1 cellular context compared by ENCODE assay signal in the genomic region with DNA sequence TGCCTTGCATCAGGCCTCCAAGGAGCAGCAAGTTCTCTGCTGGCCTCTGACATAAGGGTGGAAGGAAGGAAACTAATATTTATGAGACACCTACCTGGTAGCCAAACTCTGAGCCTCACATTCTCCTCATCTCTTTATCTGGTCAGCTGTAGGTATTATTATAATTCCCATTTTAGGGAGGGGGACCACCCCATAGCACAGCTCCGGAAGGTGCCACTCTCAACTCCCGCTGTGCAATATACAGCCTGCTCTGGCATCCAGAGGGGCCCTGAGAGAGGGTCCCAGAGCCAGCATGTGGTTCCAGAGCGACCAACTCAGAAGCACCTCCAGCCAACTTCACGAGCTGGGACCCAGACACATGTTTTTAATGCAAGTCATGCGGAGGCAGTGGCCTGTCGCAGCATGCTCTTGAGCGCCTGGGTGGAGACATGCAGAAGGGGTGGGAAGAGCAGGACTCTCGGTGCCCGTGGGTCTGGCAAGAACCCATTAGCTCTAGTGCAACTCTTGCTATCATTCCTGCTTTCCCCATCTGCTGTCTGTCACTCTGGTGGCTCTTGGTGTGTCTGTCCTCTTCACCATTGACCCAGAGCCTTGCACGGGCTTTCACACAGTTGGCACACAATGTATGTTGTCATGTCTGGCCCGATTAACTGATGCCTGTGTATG.
TF ChIP-seq lines count a peak whose summit lies in the region.

No MANE protein-coding gene starts in this region.

TF ChIP-seq in K562, 482 proteins besides CTCF, POLR2A, EP300 and RAD21 (continued from another document and continues in another):
- TF ChIP-seq, protein P1, sequence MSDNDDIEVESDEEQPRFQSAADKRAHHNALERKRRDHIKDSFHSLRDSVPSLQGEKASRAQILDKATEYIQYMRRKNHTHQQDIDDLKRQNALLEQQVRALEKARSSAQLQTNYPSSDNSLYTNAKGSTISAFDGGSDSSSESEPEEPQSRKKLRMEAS (CRISPR knock-in tag; IDR thresholded peaks at IDR 0.05): peak; percentile 96
- TF ChIP-seq TFAM (CRISPR knock-in tag; conservative IDR thresholded peaks at IDR 0.05) (no peak), ZKSCAN3 (CRISPR knock-in tag; IDR thresholded peaks at IDR 0.05) (no peak), PHB (CRISPR knock-in tag; IDR thresholded peaks at IDR 0.05) (no peak), ZNF134 (CRISPR knock-in tag; conservative IDR thresholded peaks at IDR 0.05) (no peak), TSHZ1 (CRISPR knock-in tag; IDR thresholded peaks at IDR 0.05) (no peak), ETV6 (IDR thresholded peaks at IDR 0.05; ENCODE audit: borderline replicate concordance in 1 of 2, low read depth in 2 of 2, low read length in 1 of 2) (no peak), ETV6 (CRISPR knock-in tag; IDR thresholded peaks at IDR 0.05; ENCODE audit: borderline replicate concordance) (no peak), THRAP3 (IDR thresholded peaks at IDR 0.05; ENCODE audit: borderline replicate concordance) (no peak), ZNF436 (CRISPR knock-in tag; IDR thresholded peaks at IDR 0.05) (no peak), HDAC2 (IDR thresholded peaks at IDR 0.05) (no peak), CC2D1A (IDR thresholded peaks at IDR 0.05) (no peak), GTF2B (IDR thresholded peaks at IDR 0.05; ENCODE audit: extremely low read depth, insufficient read length) (no peak), SAFB2 (IDR thresholded peaks at IDR 0.05; ENCODE audit: borderline replicate concordance, low read depth, low read length, severe bottlenecking) (no peak), ZC3H11A (IDR thresholded peaks at IDR 0.05; ENCODE audit: low read depth, low read length) (no peak), NFE2 (IDR thresholded peaks at IDR 0.05; ENCODE audit: low read depth) (peak; percentile 93), ZNF407 (IDR thresholded peaks at IDR 0.05; ENCODE audit: low read depth) (no peak), FOXJ3 (CRISPR knock-in tag; IDR thresholded peaks at IDR 0.05) (no peak), ZNF830 (CRISPR knock-in tag; IDR thresholded peaks at IDR 0.05) (no peak), CREB3 (tag; conservative IDR thresholded peaks at IDR 0.05; ENCODE audit: low read depth) (peak; percentile 62), SNIP1 (IDR thresholded peaks at IDR 0.05; ENCODE audit: low read depth) (no peak), BACH1 (tag; IDR thresholded peaks at IDR 0.05) (no peak), SNAPC5 (CRISPR knock-in tag; IDR thresholded peaks at IDR 0.05) (no peak), FOXM1 (IDR thresholded peaks at IDR 0.05; ENCODE audit: low read depth) (no peak), FOXM1 (CRISPR knock-in tag; IDR thresholded peaks at IDR 0.05; ENCODE audit: low read depth) (no peak), HDAC8 (tag; IDR thresholded peaks at IDR 0.05) (no peak)
- TF ChIP-seq, protein P2, sequence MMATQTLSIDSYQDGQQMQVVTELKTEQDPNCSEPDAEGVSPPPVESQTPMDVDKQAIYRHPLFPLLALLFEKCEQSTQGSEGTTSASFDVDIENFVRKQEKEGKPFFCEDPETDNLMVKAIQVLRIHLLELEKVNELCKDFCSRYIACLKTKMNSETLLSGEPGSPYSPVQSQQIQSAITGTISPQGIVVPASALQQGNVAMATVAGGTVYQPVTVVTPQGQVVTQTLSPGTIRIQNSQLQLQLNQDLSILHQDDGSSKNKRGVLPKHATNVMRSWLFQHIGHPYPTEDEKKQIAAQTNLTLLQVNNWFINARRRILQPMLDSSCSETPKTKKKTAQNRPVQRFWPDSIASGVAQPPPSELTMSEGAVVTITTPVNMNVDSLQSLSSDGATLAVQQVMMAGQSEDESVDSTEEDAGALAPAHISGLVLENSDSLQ (IDR thresholded peaks at IDR 0.05): peak; percentile 29; the same call in 1 of the 2 replicates
- TF ChIP-seq, protein P3, sequence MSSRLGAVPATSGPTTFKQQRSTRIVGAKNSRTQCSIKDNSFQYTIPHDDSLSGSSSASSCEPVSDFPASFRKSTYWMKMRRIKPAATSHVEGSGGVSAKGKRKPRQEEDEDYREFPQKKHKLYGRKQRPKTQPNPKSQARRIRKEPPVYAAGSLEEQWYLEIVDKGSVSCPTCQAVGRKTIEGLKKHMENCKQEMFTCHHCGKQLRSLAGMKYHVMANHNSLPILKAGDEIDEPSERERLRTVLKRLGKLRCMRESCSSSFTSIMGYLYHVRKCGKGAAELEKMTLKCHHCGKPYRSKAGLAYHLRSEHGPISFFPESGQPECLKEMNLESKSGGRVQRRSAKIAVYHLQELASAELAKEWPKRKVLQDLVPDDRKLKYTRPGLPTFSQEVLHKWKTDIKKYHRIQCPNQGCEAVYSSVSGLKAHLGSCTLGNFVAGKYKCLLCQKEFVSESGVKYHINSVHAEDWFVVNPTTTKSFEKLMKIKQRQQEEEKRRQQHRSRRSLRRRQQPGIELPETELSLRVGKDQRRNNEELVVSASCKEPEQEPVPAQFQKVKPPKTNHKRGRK (tag; IDR thresholded peaks at IDR 0.05): no peak
- TF ChIP-seq, protein P4, sequence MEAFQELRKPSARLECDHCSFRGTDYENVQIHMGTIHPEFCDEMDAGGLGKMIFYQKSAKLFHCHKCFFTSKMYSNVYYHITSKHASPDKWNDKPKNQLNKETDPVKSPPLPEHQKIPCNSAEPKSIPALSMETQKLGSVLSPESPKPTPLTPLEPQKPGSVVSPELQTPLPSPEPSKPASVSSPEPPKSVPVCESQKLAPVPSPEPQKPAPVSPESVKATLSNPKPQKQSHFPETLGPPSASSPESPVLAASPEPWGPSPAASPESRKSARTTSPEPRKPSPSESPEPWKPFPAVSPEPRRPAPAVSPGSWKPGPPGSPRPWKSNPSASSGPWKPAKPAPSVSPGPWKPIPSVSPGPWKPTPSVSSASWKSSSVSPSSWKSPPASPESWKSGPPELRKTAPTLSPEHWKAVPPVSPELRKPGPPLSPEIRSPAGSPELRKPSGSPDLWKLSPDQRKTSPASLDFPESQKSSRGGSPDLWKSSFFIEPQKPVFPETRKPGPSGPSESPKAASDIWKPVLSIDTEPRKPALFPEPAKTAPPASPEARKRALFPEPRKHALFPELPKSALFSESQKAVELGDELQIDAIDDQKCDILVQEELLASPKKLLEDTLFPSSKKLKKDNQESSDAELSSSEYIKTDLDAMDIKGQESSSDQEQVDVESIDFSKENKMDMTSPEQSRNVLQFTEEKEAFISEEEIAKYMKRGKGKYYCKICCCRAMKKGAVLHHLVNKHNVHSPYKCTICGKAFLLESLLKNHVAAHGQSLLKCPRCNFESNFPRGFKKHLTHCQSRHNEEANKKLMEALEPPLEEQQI (IDR thresholded peaks at IDR 0.05): no peak
- TF ChIP-seq, protein P5, sequence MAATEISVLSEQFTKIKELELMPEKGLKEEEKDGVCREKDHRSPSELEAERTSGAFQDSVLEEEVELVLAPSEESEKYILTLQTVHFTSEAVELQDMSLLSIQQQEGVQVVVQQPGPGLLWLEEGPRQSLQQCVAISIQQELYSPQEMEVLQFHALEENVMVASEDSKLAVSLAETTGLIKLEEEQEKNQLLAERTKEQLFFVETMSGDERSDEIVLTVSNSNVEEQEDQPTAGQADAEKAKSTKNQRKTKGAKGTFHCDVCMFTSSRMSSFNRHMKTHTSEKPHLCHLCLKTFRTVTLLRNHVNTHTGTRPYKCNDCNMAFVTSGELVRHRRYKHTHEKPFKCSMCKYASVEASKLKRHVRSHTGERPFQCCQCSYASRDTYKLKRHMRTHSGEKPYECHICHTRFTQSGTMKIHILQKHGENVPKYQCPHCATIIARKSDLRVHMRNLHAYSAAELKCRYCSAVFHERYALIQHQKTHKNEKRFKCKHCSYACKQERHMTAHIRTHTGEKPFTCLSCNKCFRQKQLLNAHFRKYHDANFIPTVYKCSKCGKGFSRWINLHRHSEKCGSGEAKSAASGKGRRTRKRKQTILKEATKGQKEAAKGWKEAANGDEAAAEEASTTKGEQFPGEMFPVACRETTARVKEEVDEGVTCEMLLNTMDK (IDR thresholded peaks at IDR 0.05; ENCODE audit: borderline replicate concordance, insufficient read depth, low read depth, low read length, poor library complexity, severe bottlenecking): no peak
- TF ChIP-seq, protein P6, sequence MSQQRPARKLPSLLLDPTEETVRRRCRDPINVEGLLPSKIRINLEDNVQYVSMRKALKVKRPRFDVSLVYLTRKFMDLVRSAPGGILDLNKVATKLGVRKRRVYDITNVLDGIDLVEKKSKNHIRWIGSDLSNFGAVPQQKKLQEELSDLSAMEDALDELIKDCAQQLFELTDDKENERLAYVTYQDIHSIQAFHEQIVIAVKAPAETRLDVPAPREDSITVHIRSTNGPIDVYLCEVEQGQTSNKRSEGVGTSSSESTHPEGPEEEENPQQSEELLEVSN (IDR thresholded peaks at IDR 0.05; ENCODE audit: borderline replicate concordance in 1 of 2, extremely low read depth in 1 of 2, insufficient read depth in 1 of 2, insufficient read length in 1 of 2, low read depth in 1 of 2, low read length in 1 of 2, poor library complexity in 1 of 2, severe bottlenecking in 1 of 2): peak; percentile 89 to 94
